Comparison of ENCODE assay signal across 9 cellular contexts in genomic region chr1:19430121-19431068, GRCh38. TPM values are rescaled to one million over a fixed set of nuclear protein-coding genes. Genes with fewer than 3 reads are reported as not detected.
A peak's percentile ranks its signal among the peaks of the same experiment; 100 is the strongest.
DNase-seq lines count a peak whose midpoint lies in the region; ATAC-seq, FAIRE-seq and TF ChIP-seq lines count a peak whose summit lies in the region.
"Had no signal": no experiment of that assay in that cellular context is flagged by ENCODE, and none has a peak within 500 bp of the region (broad histone marks: within the 10 kb centered on the region; RNA-seq: fewer than 3 reads in every experiment).

No MANE protein-coding gene starts in this region.

- no peaks in the 10 kb centered on the region for H3K27me3 Mint-ChIP-seq in T-helper 2 cell treated with Interferon-gamma antibody and Interleukin-4, amounts not matched to agents 5 μg/mL and 100 μg/mL, for 36 hours (ENCODE audit: low read depth)

- DNase-seq in T-helper 2 cell treated with Interferon-gamma antibody and Interleukin-4, amounts not matched to agents 5 μg/mL and 100 μg/mL, for 36 hours (ENCODE audit: low spot score) = no peak
- DNase-seq in T-helper 2 cell = no peak
- DNase-seq in adipocyte (ENCODE audit: low read depth) = peak; percentile 61
- no peak for DNase-seq in keratinocyte (ENCODE audit: low read depth, low spot score)
- DNase-seq in thoracic aorta (ENCODE audit: low spot score) = no peak
- no peak for DNase-seq in NCI-H128 (lab: John Stamatoyannopoulos, UW; ENCODE audit: unreplicated experiment)

- H3K36me3 Mint-ChIP-seq in T-helper 2 cell treated with Interferon-gamma antibody and Interleukin-4, amounts not matched to agents 5 μg/mL and 100 μg/mL, for 36 hours (ENCODE audit: low read depth) = peaks cover 26% of the 10 kb centered on the region

- H3K4me3 ChIP-seq in adipocyte (ENCODE audit: low read length) (no peak overlapping the region), keratinocyte (ENCODE audit: control insufficient read depth in 2 of 3, extremely low read depth in 1 of 3, insufficient read depth in 2 of 3, low read depth in 1 of 3, low read length in 3 of 3) (peak overlapping the region in 1 of 3 experiments; percentile 5), thoracic aorta (no peak overlapping the region)

- H3K4me1 ChIP-seq in adipocyte (ENCODE audit: control insufficient read depth, insufficient read depth, low read length) = peaks cover 71% of the 10 kb centered on the region
- peaks cover 13% of the 10 kb centered on the region for H3K4me1 ChIP-seq in keratinocyte (ENCODE audit: control insufficient read depth, extremely low read depth, insufficient read depth, low read length)
- peaks cover 62 to 90% of the 10 kb centered on the region in 2 donors for H3K4me1 ChIP-seq in thoracic aorta (ENCODE audit: control insufficient read depth in 1 of 2, low read depth in 2 of 2)

- peaks cover 91% of the 10 kb centered on the region for H3K79me2 ChIP-seq in keratinocyte (ENCODE audit: control insufficient read depth, insufficient read depth, low read length)

- ATAC-seq in thoracic aorta (ENCODE audit: insufficient number of reproducible peaks, low FRiP score, low read depth) = peak; percentile 69
- ATAC-seq in HG03159 (IDR thresholded peaks at IDR 0.05; ENCODE audit: unreplicated experiment) = no peak
- ATAC-seq in HG03108 (IDR thresholded peaks at IDR 0.05; ENCODE audit: unreplicated experiment) = no peak

- FAIRE-seq in keratinocyte (lab: Jason Lieb, UNC) = peak; percentile 84
- FAIRE-seq: endometrium had no signal

- H3K36me3 ChIP-seq in adipocyte (ENCODE audit: control insufficient read depth, insufficient read depth, low read length, severe bottlenecking) (no peaks in the 10 kb centered on the region), keratinocyte (ENCODE audit: control insufficient read depth in 2 of 2, extremely low read depth in 1 of 2, insufficient read depth in 2 of 2, low read length in 2 of 2) (peaks cover under 1 to 8% of the 10 kb centered on the region in 2 experiments), thoracic aorta (no peaks in the 10 kb centered on the region)

- H3K4me3 Mint-ChIP-seq in T-helper 2 cell treated with Interferon-gamma antibody and Interleukin-4, amounts not matched to agents 5 μg/mL and 100 μg/mL, for 36 hours = no peak overlapping the region

- H2AFZ ChIP-seq in keratinocyte (ENCODE audit: control insufficient read depth, low read length) = no peak overlapping the region

- H3K9me3 Mint-ChIP-seq in T-helper 2 cell treated with Interferon-gamma antibody and Interleukin-4, amounts not matched to agents 5 μg/mL and 100 μg/mL, for 36 hours = no peaks in the 10 kb centered on the region

- dilution Hi-C loops in keratinocyte (cut with MboI; ENCODE audit: extremely low pct_ligation_motif_present, low sequenced_read_pairs) = loop anchor here (25.0 kb wide), 1 partner anchor 207 kb away; the partner anchor contains the start of gene NBL1

- peaks cover 29% of the 10 kb centered on the region for H4K20me1 ChIP-seq in keratinocyte (ENCODE audit: control insufficient read depth, extremely low read depth, insufficient read depth, low read length)

- H3K9me3 ChIP-seq in adipocyte (ENCODE audit: control insufficient read depth, low read length) = no peaks in the 10 kb centered on the region
- no peaks in the 10 kb centered on the region for H3K9me3 ChIP-seq in keratinocyte (ENCODE audit: control insufficient read depth, low read depth, low read length)
- H3K9me3 ChIP-seq in thoracic aorta = no peaks in the 10 kb centered on the region

- no peaks in the 10 kb centered on the region for H3K27me3 ChIP-seq in adipocyte (replicated peaks; ENCODE audit: control insufficient read depth, insufficient read depth, low read length)
- no peaks in the 10 kb centered on the region for H3K27me3 ChIP-seq in keratinocyte (ENCODE audit: control insufficient read depth, extremely low read depth, insufficient read depth, low read length)
- H3K27me3 ChIP-seq in thoracic aorta (replicated peaks; ENCODE audit: insufficient read depth) = no peaks in the 10 kb centered on the region

- no peak for TF ChIP-seq CTCF in keratinocyte (optimal IDR thresholded peaks at IDR 0.05 in 1 of 3, IDR thresholded peaks at IDR 0.05 in 1 of 3, conservative IDR thresholded peaks at IDR 0.05 in 1 of 3; ENCODE audit: extremely low read depth in 1 of 3, insufficient read depth in 2 of 3, low read length in 3 of 3)
- TF ChIP-seq CTCF in thoracic aorta (IDR thresholded peaks at IDR 0.05) = no peak

- peaks cover 37% of the 10 kb centered on the region for H3K4me1 Mint-ChIP-seq in T-helper 2 cell treated with Interferon-gamma antibody and Interleukin-4, amounts not matched to agents 5 μg/mL and 100 μg/mL, for 36 hours (ENCODE audit: low read depth)

- H3K9me1 ChIP-seq in keratinocyte (ENCODE audit: control insufficient read depth, extremely low read depth, insufficient read depth, low read length) = peaks cover 13% of the 10 kb centered on the region

- peak overlapping the region; percentile 5 for H3K9ac ChIP-seq in adipocyte (ENCODE audit: low read length)
- H3K9ac ChIP-seq in keratinocyte (ENCODE audit: control insufficient read depth, extremely low read depth, insufficient read depth, low read length) = no peak overlapping the region

- peak overlapping the region; percentile 17 for H3K27ac Mint-ChIP-seq in T-helper 2 cell treated with Interferon-gamma antibody and Interleukin-4, amounts not matched to agents 5 μg/mL and 100 μg/mL, for 36 hours

- H3K27ac ChIP-seq in keratinocyte (ENCODE audit: control insufficient read depth, insufficient read depth, low read length) (no peak overlapping the region), thoracic aorta (peak overlapping the region; percentile 63 to 64)

- peak overlapping the region; percentile 27 for H3K4me2 ChIP-seq in keratinocyte (ENCODE audit: control insufficient read depth, extremely low read depth, insufficient read depth, low read depth, low read length)

RNA-seq across cellular contexts. Expression of gene CAPZB, which starts 54.9 kb away (rescaled TPM):
- polyA plus RNA-seq in keratinocyte = 143 to 422 TPM (median 193 TPM) in 3 replicates
- polyA plus RNA-seq in keratinocyte (2011; ENCODE audit: low read depth) = 187 TPM
- polyA plus RNA-seq in keratinocyte (2011; cell fraction: cytosol; rRNA removed) = 320 and 360 TPM in 2 replicates
- 149 and 152 TPM in 2 replicates for polyA plus RNA-seq in keratinocyte (2011; cell fraction: nucleus; rRNA removed)
- polyA plus RNA-seq in keratinocyte (2012; ENCODE audit: low replicate concordance) = 200 and 358 TPM in 2 replicates
- 121 to 170 TPM (median 134 TPM) in 3 replicates for polyA minus RNA-seq in keratinocyte
- 138 TPM for polyA minus RNA-seq in keratinocyte (2011; cell fraction: cytosol; rRNA and poly(A)+ RNA removed)
- polyA minus RNA-seq in keratinocyte (2011; cell fraction: nucleus; rRNA and poly(A)+ RNA removed) = 36.9 and 59.7 TPM in 2 replicates
- total RNA-seq in thoracic aorta = 100 to 1,000 TPM; 119 to 174 TPM
